Comparison of ENCODE assay signal across 9 cellular contexts in the genomic region with DNA sequence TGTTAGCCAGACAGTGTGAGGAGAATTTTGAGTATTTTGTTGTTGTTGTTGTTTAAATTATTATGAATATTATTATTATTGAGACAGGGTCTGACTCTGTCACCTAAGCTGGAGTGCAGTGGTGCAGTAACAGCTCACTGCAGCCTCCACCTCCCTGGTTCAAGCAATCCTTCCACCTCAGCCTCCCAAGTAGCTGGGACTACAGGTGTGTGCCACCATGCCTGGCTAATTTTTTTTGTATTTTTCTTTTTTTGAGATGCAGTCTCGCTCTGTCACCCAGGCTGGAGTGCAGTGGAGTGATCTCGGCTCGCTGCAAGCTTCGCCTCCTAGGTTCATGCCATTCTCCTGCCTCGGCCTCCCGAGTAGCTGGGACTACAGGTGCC. TPM values are rescaled to one million over a fixed set of nuclear protein-coding genes. Genes with fewer than 3 reads are reported as not detected.
"Had no signal": no experiment of that assay in that cellular context is flagged by ENCODE, and none has a peak within 500 bp of the region (broad histone marks: within the 10 kb centered on the region; RNA-seq: fewer than 3 reads in every experiment).

No MANE protein-coding gene starts in this region.

RNA-seq across cellular contexts. Expression of gene COX4I2, which starts 14.6 kb away (rescaled TPM):
- total RNA-seq: activated CD4-positive, alpha-beta memory T cell treated with anti-CD3 and anti-CD28 coated beads, Interleukin-2, amount 10 ng/mL, durations not matched to agents 7 days and 5 days; activated CD4-positive, alpha-beta T cell treated with anti-CD3 and anti-CD28 coated beads for 36 hours; activated CD4-positive, alpha-beta T cell treated with anti-CD3 and anti-CD28 coated beads, Interleukin-2, amount 10 ng/mL, durations not matched to agents 7 days and 5 days; activated CD8-positive, alpha-beta memory T cell treated with anti-CD3 and anti-CD28 coated beads, Interleukin-2, amount 10 ng/mL, durations not matched to agents 7 days and 5 days; activated CD8-positive, alpha-beta T cell treated with anti-CD3 and anti-CD28 coated beads, Interleukin-2, amount 10 ng/mL, durations not matched to agents 7 days and 5 days; activated naive CD8-positive, alpha-beta T cell treated with anti-CD3 and anti-CD28 coated beads, Interleukin-2, amount 10 ng/mL, durations not matched to agents 7 days and 5 days; activated T-helper 2 cell treated with anti-CD3 and anti-CD28 coated beads, Interferon-gamma antibody, Interleukin-2, Interleukin-4, amounts not matched to agents 10 μg/mL and 5 μg/mL and 100 μg/mL, durations not matched to agents 14 hours and 24 hours and 36 hours; cerebellum; WTC11 had no signal

RNA-seq across cellular contexts. Expression of gene ID1, which starts 18.0 kb away (rescaled TPM):
- total RNA-seq: activated CD8-positive, alpha-beta memory T cell treated with anti-CD3 and anti-CD28 coated beads, Interleukin-2, amount 10 ng/mL, durations not matched to agents 7 days and 5 days had no signal
